11 cellular contexts compared by ENCODE assay signal in genomic region chr1:163066686-163067085, GRCh38. TPM values are rescaled to one million over a fixed set of nuclear protein-coding genes. Genes with fewer than 3 reads are reported as not detected.
"Had no signal": no experiment of that assay in that cellular context is flagged by ENCODE, and none has a peak within 500 bp of the region (broad histone marks: within the 10 kb centered on the region; RNA-seq: fewer than 3 reads in every experiment).

No MANE protein-coding gene starts in this region.

- DNase-seq: GM23248, GOT3, H7, H9, HCEC 1CT, HFFc6 had no signal

- ATAC-seq: GM23338, HCT116 had no signal

- H3K4me3 ChIP-seq: GM23248, GM23338, HAP-1 had no signal

- H3K4me3 Mint-ChIP-seq: GM23338, H9, HFFc6 had no signal

- H3K9me3 Mint-ChIP-seq: GM23338, H9, HFFc6 had no signal

- H3K27ac ChIP-seq: GM23248 had no signal

- H3K27ac Mint-ChIP-seq: GM23338, H9, HFFc6 had no signal

- FAIRE-seq: H1, H54 had no signal

RNA-seq across cellular contexts. Expression of gene RGS4, which starts 2.5 kb away (rescaled TPM):
- total RNA-seq: H9 had no signal
